In genomic region chr7:71165708-71166107, GRCh38 we compare ENCODE assay signal across 21 cellular contexts. TPM values are rescaled to one million over a fixed set of nuclear protein-coding genes. Genes with fewer than 3 reads are reported as not detected.
DNase-seq lines count a peak whose midpoint lies in the region; ATAC-seq and TF ChIP-seq lines count a peak whose summit lies in the region.
"Had no signal": no experiment of that assay in that cellular context is flagged by ENCODE, and none has a peak within 500 bp of the region (broad histone marks: within the 10 kb centered on the region; RNA-seq: fewer than 3 reads in every experiment).

No MANE protein-coding gene starts in this region.

- intact Hi-C loops in aorta (cut with DNase I), result no loop called here
- intact Hi-C loops in CD4-positive, alpha-beta T cell (cut with DNase I, micrococcal nuclease), result no loop called here

- H3K4me1 Mint-ChIP-seq in chondrocyte (ENCODE audit: low read depth), result peaks cover 10% of the 10 kb centered on the region
- H3K4me1 Mint-ChIP-seq in CD4-positive, alpha-beta T cell (ENCODE audit: low read depth), result no peaks in the 10 kb centered on the region
- H3K4me1 Mint-ChIP-seq: CD4-positive, alpha-beta memory T cell had no signal

- no peaks in the 10 kb centered on the region for H3K27me3 ChIP-seq in Karpas-422 (ENCODE audit: low read length)
- no peaks in the 10 kb centered on the region for H3K27me3 ChIP-seq in aorta (ENCODE audit: control insufficient read depth in 1 of 2, insufficient read depth in 2 of 2, low read length in 1 of 2)
- H3K27me3 ChIP-seq in CD4-positive, alpha-beta T cell (ENCODE audit: control insufficient read depth, insufficient read depth, low read length), result no peaks in the 10 kb centered on the region
- H3K27me3 ChIP-seq: SJSA1 had no signal

- H4K20me1 ChIP-seq in Karpas-422 (ENCODE audit: insufficient read depth, low read depth, low read length), result no peaks in the 10 kb centered on the region

- no peaks in the 10 kb centered on the region for H3K9me2 ChIP-seq in Karpas-422 (replicated peaks; ENCODE audit: insufficient read depth, low read length)

- H3K9me3 ChIP-seq in Karpas-422 (ENCODE audit: low read length), result no peaks in the 10 kb centered on the region; the same call in 1 of the 2 replicates
- H3K9me3 ChIP-seq in aorta (ENCODE audit: control insufficient read depth, low read length), result no peaks in the 10 kb centered on the region
- H3K9me3 ChIP-seq in CD4-positive, alpha-beta T cell (ENCODE audit: control insufficient read depth, low read length), result no peaks in the 10 kb centered on the region
- H3K9me3 ChIP-seq: HAP-1 had no signal

- no peak overlapping the region for H3K27ac Mint-ChIP-seq in chondrocyte (ENCODE audit: unreplicated experiment)
- H3K27ac Mint-ChIP-seq in CD4-positive, alpha-beta T cell, result no peak overlapping the region
- H3K27ac Mint-ChIP-seq: CD4-positive, alpha-beta memory T cell; T-helper 1 cell treated with Interleukin-12 subunit alpha and Interleukin-12 subunit beta and Interleukin-4 antibody, amounts not matched to agents 30 μg/mL and 1 μg/mL, for 36 hours had no signal

- H3K9me3 Mint-ChIP-seq in chondrocyte (ENCODE audit: low read depth), result no peaks in the 10 kb centered on the region
- peaks cover 7% of the 10 kb centered on the region for H3K9me3 Mint-ChIP-seq in CD4-positive, alpha-beta T cell

- H3K27me3 Mint-ChIP-seq in chondrocyte (ENCODE audit: low read depth), result no peaks in the 10 kb centered on the region
- H3K27me3 Mint-ChIP-seq in CD4-positive, alpha-beta T cell, result no peaks in the 10 kb centered on the region
- H3K27me3 Mint-ChIP-seq: CD4-positive, alpha-beta memory T cell had no signal

- no peak overlapping the region for H3K9ac ChIP-seq in Karpas-422 (ENCODE audit: low read length)

- WGBS in aorta, 2 donors, result 84 to 85% methylated on average over 6 of the region's 6 CpGs

- H3K4me1 ChIP-seq in Karpas-422 (ENCODE audit: low read length), result no peaks in the 10 kb centered on the region
- peaks cover 0 to 1% of the 10 kb centered on the region in 2 donors for H3K4me1 ChIP-seq in aorta (ENCODE audit: control insufficient read depth in 1 of 2, insufficient read depth in 2 of 2, low read length in 2 of 2)
- H3K4me1 ChIP-seq: HAP-1, SJSA1 had no signal

- POLR2A ChIA-PET in CD4-positive, alpha-beta T cell (lab: Charles Lee), result no interaction called here

- no peaks in the 10 kb centered on the region for H3K36me3 ChIP-seq in Karpas-422 (ENCODE audit: insufficient read depth, low read length)
- H3K36me3 ChIP-seq in aorta (ENCODE audit: control insufficient read depth in 1 of 2, insufficient read depth in 2 of 2, low read length in 1 of 2), result no peaks in the 10 kb centered on the region
- H3K36me3 ChIP-seq: HAP-1, SJSA1 had no signal

- H3K4me3 ChIP-seq in Karpas-422 (ENCODE audit: low read length) (no peak overlapping the region), aorta (ENCODE audit: low read length in 2 of 2) (no peak overlapping the region)
- H3K4me3 ChIP-seq: HAP-1, SJSA1 had no signal

- H3K27ac ChIP-seq in Karpas-422 (ENCODE audit: low read length) (no peak overlapping the region), aorta (ENCODE audit: low read depth in 1 of 2, low read length in 2 of 2) (no peak overlapping the region)
- no peak overlapping the region for H3K27ac ChIP-seq in CD4-positive, alpha-beta T cell (ENCODE audit: low read depth, low read length)
- H3K27ac ChIP-seq: SJSA1 had no signal

- no peak overlapping the region for H3K4me3 Mint-ChIP-seq in chondrocyte (ENCODE audit: unreplicated experiment)
- H3K4me3 Mint-ChIP-seq in CD4-positive, alpha-beta T cell, result no peak overlapping the region
- H3K4me3 Mint-ChIP-seq: CD4-positive, alpha-beta memory T cell; T-helper 1 cell treated with Interleukin-12 subunit alpha and Interleukin-12 subunit beta and Interleukin-4 antibody, amounts not matched to agents 30 μg/mL and 1 μg/mL, for 36 hours had no signal

- H3K79me2 ChIP-seq in Karpas-422 (ENCODE audit: low read length), result no peaks in the 10 kb centered on the region

- no peak overlapping the region for H2AFZ ChIP-seq in Karpas-422 (ENCODE audit: low read length)

- peak; percentile 46 for DNase-seq in Karpas-422
- DNase-seq in chondrocyte (ENCODE audit: low spot score), result no peak
- DNase-seq in iPS-NIHi7 (ENCODE audit: extremely low spot score), result peak; percentile 58
- no peak for DNase-seq in NCI-H2196 (lab: John Stamatoyannopoulos, UW; ENCODE audit: unreplicated experiment)
- DNase-seq in aorta, result no peak
- DNase-seq in CD4-positive, alpha-beta T cell, result no peak
- no peak for DNase-seq in H4 (ENCODE audit: low spot score)
- DNase-seq: CD4-positive, alpha-beta memory T cell; KG1; NCI-H1092 treated with DMSO at 0.1 percent for 48 hours; NCI-H1436 treated with DMSO at 0.1 percent for 48 hours; NCI-H1930; NCI-H226; NCI-H524 treated with DMSO at 0.1 percent for 48 hours; OCI-M1 had no signal

- ATAC-seq in aorta (ENCODE audit: low FRiP score), result no peak
- no peak for ATAC-seq in CD4-positive, alpha-beta T cell (ENCODE audit: poor library complexity)

- peak; percentile 8 for TF ChIP-seq CTCF in chondrocyte (IDR thresholded peaks at IDR 0.05)
- TF ChIP-seq CTCF in CD4-positive, alpha-beta T cell (IDR thresholded peaks at IDR 0.05), result no peak

- no peak overlapping the region for H3K4me2 ChIP-seq in Karpas-422 (ENCODE audit: low read depth, low read length, poor library complexity, severe bottlenecking)

- H3K36me3 Mint-ChIP-seq in chondrocyte (ENCODE audit: low read depth), result no peaks in the 10 kb centered on the region
- no peaks in the 10 kb centered on the region for H3K36me3 Mint-ChIP-seq in CD4-positive, alpha-beta T cell (ENCODE audit: low read depth)
- H3K36me3 Mint-ChIP-seq: CD4-positive, alpha-beta memory T cell had no signal

- CTCF ChIA-PET in CD4-positive, alpha-beta T cell (lab: Charles Lee), result no interaction called here

RNA-seq across cellular contexts. Expression of gene GALNT17, which starts 33.8 kb away (rescaled TPM):
- total RNA-seq in Karpas-422 (2014; rRNA removed; shearing (Covaris generic); ENCODE audit: low replicate concordance), result not detected in 2 replicates
- total RNA-seq in chondrocyte (20.6 to 24.4 TPM (median 24.2 TPM) in 3 replicates), aorta (10 to 100 TPM in 1 of 2 donors, 1 to 10 TPM in 1; 5.8 to 22.4 TPM)
- polyA plus RNA-seq in aorta, result 1 to 10 TPM; 1.3 to 2.3 TPM
- not detected for total RNA-seq in CD4-positive, alpha-beta T cell
- total RNA-seq in H4 (2014; rRNA removed; shearing (Covaris generic)), result 0.70 and 0.76 TPM in 2 replicates
- total RNA-seq: CD4-positive, alpha-beta memory T cell; G401; HT1080; SJSA1 had no signal
- polyA plus RNA-seq: BJ; CD4-positive, alpha-beta memory T cell had no signal

Comparison
In these comparisons a context has a peak if more than half of its experiments do, and no peak if none do; other contexts are left out.
1. DNase-seq: peak in Karpas-422 (single experiment) and iPS-NIHi7 (single experiment); none in chondrocyte (single experiment), NCI-H2196 (single experiment), aorta (0 of 2), CD4-positive, alpha-beta T cell (0 of 10) and H4 (single experiment).